ENCODE assay signal across 2 cellular contexts in the genomic region with DNA sequence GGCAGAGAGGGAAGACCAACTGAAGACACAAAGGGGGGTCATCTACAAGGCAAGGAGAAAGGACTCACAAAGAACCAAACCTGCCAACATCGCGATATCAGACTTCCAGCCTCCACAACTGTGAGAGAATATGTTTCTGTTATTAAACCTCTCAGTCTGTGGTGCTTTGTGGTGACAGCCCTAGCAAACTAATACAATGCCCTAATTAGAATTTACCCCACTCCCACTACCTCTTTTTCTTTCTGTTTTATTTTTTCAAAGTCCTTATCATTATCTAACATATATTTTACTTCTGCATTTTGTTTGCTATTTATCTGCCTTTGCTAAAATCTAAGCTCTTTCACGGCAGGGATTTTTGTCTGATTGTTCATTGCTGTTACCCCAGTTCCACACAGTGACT.
TF ChIP-seq lines count a peak whose summit lies in the region.

No MANE protein-coding gene starts in this region.

TF ChIP-seq in HCT116, 20 proteins besides CTCF, POLR2A, EP300 and RAD21:
- TF ChIP-seq EZH2phosphoT487 (IDR thresholded peaks at IDR 0.05; ENCODE audit: borderline replicate concordance) = no peak
- no peak for TF ChIP-seq ZFX (IDR thresholded peaks at IDR 0.05)
- TF ChIP-seq, protein P1, sequence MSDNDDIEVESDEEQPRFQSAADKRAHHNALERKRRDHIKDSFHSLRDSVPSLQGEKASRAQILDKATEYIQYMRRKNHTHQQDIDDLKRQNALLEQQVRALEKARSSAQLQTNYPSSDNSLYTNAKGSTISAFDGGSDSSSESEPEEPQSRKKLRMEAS (IDR thresholded peaks at IDR 0.05) = no peak
- no peak for TF ChIP-seq SRF (IDR thresholded peaks at IDR 0.05; ENCODE audit: low read depth)
- TF ChIP-seq, protein P2, sequence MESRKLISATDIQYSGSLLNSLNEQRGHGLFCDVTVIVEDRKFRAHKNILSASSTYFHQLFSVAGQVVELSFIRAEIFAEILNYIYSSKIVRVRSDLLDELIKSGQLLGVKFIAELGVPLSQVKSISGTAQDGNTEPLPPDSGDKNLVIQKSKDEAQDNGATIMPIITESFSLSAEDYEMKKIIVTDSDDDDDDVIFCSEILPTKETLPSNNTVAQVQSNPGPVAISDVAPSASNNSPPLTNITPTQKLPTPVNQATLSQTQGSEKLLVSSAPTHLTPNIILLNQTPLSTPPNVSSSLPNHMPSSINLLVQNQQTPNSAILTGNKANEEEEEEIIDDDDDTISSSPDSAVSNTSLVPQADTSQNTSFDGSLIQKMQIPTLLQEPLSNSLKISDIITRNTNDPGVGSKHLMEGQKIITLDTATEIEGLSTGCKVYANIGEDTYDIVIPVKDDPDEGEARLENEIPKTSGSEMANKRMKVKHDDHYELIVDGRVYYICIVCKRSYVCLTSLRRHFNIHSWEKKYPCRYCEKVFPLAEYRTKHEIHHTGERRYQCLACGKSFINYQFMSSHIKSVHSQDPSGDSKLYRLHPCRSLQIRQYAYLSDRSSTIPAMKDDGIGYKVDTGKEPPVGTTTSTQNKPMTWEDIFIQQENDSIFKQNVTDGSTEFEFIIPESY (IDR thresholded peaks at IDR 0.05; ENCODE audit: extremely low read depth, insufficient replicate concordance, low read length) = no peak
- no peak for TF ChIP-seq EZH2 (IDR thresholded peaks at IDR 0.05)
- no peak for TF ChIP-seq YY1 (IDR thresholded peaks at IDR 0.05; ENCODE audit: extremely low read depth, insufficient replicate concordance, low read depth, low read length)
- TF ChIP-seq ELF1 (IDR thresholded peaks at IDR 0.05; ENCODE audit: borderline replicate concordance, low read depth) = no peak
- TF ChIP-seq SIN3A (IDR thresholded peaks at IDR 0.05; ENCODE audit: low read depth) = no peak
- no peak for TF ChIP-seq CEBPB (IDR thresholded peaks at IDR 0.05; ENCODE audit: low read depth)
- no peak for TF ChIP-seq POLR2AphosphoS5 (IDR thresholded peaks at IDR 0.05; ENCODE audit: low read depth, low read length)
- no peak for TF ChIP-seq SP1 (IDR thresholded peaks at IDR 0.05; ENCODE audit: low read depth)
- no peak for TF ChIP-seq JUND (IDR thresholded peaks at IDR 0.05)
- TF ChIP-seq TCF7L2 (IDR thresholded peaks at IDR 0.05; ENCODE audit: borderline replicate concordance, extremely low read depth, insufficient read depth, insufficient read length) = no peak
- TF ChIP-seq EGR1 (IDR thresholded peaks at IDR 0.05; ENCODE audit: low read depth) = no peak

TF ChIP-seq in K562, 482 proteins besides CTCF, POLR2A, EP300 and RAD21:
- no peak for TF ChIP-seq SMAD1 (IDR thresholded peaks at IDR 0.05; ENCODE audit: low read depth, low read length, partially characterized antibody)
- no peak for TF ChIP-seq FOS (IDR thresholded peaks at IDR 0.05; ENCODE audit: extremely low read depth, insufficient read length)
- TF ChIP-seq, protein P3, sequence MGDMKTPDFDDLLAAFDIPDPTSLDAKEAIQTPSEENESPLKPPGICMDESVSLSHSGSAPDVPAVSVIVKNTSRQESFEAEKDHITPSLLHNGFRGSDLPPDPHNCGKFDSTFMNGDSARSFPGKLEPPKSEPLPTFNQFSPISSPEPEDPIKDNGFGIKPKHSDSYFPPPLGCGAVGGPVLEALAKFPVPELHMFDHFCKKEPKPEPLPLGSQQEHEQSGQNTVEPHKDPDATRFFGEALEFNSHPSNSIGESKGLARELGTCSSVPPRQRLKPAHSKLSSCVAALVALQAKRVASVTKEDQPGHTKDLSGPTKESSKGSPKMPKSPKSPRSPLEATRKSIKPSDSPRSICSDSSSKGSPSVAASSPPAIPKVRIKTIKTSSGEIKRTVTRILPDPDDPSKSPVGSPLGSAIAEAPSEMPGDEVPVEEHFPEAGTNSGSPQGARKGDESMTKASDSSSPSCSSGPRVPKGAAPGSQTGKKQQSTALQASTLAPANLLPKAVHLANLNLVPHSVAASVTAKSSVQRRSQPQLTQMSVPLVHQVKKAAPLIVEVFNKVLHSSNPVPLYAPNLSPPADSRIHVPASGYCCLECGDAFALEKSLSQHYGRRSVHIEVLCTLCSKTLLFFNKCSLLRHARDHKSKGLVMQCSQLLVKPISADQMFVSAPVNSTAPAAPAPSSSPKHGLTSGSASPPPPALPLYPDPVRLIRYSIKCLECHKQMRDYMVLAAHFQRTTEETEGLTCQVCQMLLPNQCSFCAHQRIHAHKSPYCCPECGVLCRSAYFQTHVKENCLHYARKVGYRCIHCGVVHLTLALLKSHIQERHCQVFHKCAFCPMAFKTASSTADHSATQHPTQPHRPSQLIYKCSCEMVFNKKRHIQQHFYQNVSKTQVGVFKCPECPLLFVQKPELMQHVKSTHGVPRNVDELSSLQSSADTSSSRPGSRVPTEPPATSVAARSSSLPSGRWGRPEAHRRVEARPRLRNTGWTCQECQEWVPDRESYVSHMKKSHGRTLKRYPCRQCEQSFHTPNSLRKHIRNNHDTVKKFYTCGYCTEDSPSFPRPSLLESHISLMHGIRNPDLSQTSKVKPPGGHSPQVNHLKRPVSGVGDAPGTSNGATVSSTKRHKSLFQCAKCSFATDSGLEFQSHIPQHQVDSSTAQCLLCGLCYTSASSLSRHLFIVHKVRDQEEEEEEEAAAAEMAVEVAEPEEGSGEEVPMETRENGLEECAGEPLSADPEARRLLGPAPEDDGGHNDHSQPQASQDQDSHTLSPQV (IDR thresholded peaks at IDR 0.05) = no peak
